In genomic region chr7:15567652-15568051, GRCh38 we compare ENCODE assay signal across 23 cellular contexts. TPM values are rescaled to one million over a fixed set of nuclear protein-coding genes. Genes with fewer than 3 reads are reported as not detected.
"Had no signal": no experiment of that assay in that cellular context is flagged by ENCODE, and none has a peak within 500 bp of the region (broad histone marks: within the 10 kb centered on the region; RNA-seq: fewer than 3 reads in every experiment).

No MANE protein-coding gene starts in this region.

- H3K9me3 Mint-ChIP-seq: memory B cell had no signal

- H3K27ac Mint-ChIP-seq: memory B cell; natural killer cell; stimulated activated naive CD8-positive, alpha-beta T cell treated with anti-CD3 and anti-CD28 coated beads, Interleukin-15, amount 100 ng/mL, for 72 hours had no signal

- H3K4me1 Mint-ChIP-seq: memory B cell; natural killer cell; stimulated activated naive CD8-positive, alpha-beta T cell treated with anti-CD3 and anti-CD28 coated beads, Interleukin-15, amount 100 ng/mL, for 72 hours had no signal

- DNase-seq: dermis blood vessel endothelial cell; effector memory CD4-positive, alpha-beta T cell; gastrocnemius medialis; head of caudate nucleus; natural killer cell; occipital lobe; ovary; posterior cingulate gyrus; right lobe of liver; small intestine; stimulated activated CD4-positive, alpha-beta T cell treated with anti-CD3 and anti-CD28 coated beads, Interleukin-12 subunit alpha, Interleukin-12 subunit beta, amount 100 ng/mL, for 4 hours; stimulated activated CD4-positive, alpha-beta T cell treated with anti-CD3 and anti-CD28 coated beads, Interleukin-1b, Interleukin-23, amount 100 ng/mL, for 48 hours; stimulated activated CD4-positive, alpha-beta T cell treated with anti-CD3 and anti-CD28 coated beads, Interleukin-4, amount 100 ng/mL, for 1 hour; stimulated activated CD8-positive, alpha-beta memory T cell treated with anti-CD3 and anti-CD28 coated beads, Interleukin-4, amount 100 ng/mL, for 48 hours; stimulated activated naive CD4-positive, alpha-beta T cell; stimulated activated naive CD8-positive, alpha-beta T cell treated with anti-CD3 and anti-CD28 coated beads, Interleukin-15, amount 100 ng/mL, for 72 hours; transverse colon; upper lobe of right lung; uterus had no signal

- H3K27me3 Mint-ChIP-seq: memory B cell; stimulated activated naive CD8-positive, alpha-beta T cell treated with anti-CD3 and anti-CD28 coated beads, Interleukin-15, amount 100 ng/mL, for 72 hours had no signal

- ATAC-seq: gastrocnemius medialis; natural killer cell; stimulated activated naive CD8-positive, alpha-beta T cell treated with anti-CD3 and anti-CD28 coated beads, Interleukin-15, amount 100 ng/mL, for 72 hours; upper lobe of right lung had no signal

- H3K4me3 Mint-ChIP-seq: memory B cell; natural killer cell; stimulated activated naive CD8-positive, alpha-beta T cell treated with anti-CD3 and anti-CD28 coated beads, Interleukin-15, amount 100 ng/mL, for 72 hours had no signal

- H3K36me3 Mint-ChIP-seq: memory B cell, natural killer cell had no signal

RNA-seq across cellular contexts. Expression of gene AGMO, which starts 5.8 kb away (rescaled TPM):
- total RNA-seq: fibroblast of villous mesenchyme, glomerular endothelial cell, mononuclear cell, natural killer cell, occipital lobe had no signal
